In the genomic region with DNA sequence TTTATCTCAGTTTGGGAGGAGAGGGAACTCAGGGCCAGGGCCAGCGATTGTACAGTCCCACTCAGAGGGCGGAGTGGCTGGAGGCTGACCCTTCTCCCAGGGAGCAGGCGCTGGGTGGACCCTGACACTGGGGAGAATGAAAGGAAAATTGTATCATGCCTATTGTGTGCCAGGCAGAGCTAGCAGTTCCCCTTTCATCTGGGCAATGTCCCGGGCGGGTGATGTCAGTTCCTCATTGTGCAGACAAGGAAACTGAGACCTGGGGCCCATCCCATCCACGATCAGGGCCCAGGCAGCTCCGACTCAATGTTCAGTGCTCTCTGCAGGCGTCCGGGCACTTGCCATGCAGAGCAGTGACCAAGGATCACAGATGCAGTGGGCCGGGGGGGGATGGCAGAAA, we compare ENCODE assay signal across 1 cellular context.
TF ChIP-seq lines count a peak whose summit lies in the region.

No MANE protein-coding gene starts in this region.

TF ChIP-seq in GM23338, 12 proteins besides CTCF, POLR2A, EP300 and RAD21 (continued from another document):
- TF ChIP-seq, protein P1, sequence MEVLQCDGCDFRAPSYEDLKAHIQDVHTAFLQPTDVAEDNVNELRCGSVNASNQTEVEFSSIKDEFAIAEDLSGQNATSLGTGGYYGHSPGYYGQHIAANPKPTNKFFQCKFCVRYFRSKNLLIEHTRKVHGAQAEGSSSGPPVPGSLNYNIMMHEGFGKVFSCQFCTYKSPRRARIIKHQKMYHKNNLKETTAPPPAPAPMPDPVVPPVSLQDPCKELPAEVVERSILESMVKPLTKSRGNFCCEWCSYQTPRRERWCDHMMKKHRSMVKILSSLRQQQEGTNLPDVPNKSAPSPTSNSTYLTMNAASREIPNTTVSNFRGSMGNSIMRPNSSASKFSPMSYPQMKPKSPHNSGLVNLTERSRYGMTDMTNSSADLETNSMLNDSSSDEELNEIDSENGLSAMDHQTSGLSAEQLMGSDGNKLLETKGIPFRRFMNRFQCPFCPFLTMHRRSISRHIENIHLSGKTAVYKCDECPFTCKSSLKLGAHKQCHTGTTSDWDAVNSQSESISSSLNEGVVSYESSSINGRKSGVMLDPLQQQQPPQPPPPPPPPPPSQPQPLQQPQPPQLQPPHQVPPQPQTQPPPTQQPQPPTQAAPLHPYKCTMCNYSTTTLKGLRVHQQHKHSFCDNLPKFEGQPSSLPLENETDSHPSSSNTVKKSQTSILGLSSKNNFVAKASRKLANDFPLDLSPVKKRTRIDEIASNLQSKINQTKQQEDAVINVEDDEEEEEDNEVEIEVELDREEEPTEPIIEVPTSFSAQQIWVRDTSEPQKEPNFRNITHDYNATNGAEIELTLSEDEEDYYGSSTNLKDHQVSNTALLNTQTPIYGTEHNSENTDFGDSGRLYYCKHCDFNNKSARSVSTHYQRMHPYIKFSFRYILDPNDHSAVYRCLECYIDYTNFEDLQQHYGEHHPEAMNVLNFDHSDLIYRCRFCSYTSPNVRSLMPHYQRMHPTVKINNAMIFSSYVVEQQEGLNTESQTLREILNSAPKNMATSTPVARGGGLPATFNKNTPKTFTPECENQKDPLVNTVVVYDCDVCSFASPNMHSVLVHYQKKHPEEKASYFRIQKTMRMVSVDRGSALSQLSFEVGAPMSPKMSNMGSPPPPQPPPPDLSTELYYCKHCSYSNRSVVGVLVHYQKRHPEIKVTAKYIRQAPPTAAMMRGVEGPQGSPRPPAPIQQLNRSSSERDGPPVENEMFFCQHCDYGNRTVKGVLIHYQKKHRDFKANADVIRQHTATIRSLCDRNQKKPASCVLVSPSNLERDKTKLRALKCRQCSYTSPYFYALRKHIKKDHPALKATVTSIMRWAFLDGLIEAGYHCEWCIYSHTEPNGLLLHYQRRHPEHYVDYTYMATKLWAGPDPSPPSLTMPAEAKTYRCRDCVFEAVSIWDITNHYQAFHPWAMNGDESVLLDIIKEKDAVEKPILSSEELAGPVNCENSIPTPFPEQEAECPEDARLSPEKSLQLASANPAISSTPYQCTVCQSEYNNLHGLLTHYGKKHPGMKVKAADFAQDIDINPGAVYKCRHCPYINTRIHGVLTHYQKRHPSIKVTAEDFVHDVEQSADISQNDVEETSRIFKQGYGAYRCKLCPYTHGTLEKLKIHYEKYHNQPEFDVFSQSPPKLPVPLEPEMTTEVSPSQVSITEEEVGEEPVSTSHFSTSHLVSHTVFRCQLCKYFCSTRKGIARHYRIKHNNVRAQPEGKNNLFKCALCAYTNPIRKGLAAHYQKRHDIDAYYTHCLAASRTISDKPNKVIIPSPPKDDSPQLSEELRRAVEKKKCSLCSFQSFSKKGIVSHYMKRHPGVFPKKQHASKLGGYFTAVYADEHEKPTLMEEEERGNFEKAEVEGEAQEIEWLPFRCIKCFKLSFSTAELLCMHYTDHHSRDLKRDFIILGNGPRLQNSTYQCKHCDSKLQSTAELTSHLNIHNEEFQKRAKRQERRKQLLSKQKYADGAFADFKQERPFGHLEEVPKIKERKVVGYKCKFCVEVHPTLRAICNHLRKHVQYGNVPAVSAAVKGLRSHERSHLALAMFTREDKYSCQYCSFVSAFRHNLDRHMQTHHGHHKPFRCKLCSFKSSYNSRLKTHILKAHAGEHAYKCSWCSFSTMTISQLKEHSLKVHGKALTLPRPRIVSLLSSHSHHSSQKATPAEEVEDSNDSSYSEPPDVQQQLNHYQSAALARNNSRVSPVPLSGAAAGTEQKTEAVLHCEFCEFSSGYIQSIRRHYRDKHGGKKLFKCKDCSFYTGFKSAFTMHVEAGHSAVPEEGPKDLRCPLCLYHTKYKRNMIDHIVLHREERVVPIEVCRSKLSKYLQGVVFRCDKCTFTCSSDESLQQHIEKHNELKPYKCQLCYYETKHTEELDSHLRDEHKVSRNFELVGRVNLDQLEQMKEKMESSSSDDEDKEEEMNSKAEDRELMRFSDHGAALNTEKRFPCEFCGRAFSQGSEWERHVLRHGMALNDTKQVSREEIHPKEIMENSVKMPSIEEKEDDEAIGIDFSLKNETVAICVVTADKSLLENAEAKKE (CRISPR knock-in tag; IDR thresholded peaks at IDR 0.05) = no peak
